Comparison of ENCODE assay signal across 8 cellular contexts in the genomic region with DNA sequence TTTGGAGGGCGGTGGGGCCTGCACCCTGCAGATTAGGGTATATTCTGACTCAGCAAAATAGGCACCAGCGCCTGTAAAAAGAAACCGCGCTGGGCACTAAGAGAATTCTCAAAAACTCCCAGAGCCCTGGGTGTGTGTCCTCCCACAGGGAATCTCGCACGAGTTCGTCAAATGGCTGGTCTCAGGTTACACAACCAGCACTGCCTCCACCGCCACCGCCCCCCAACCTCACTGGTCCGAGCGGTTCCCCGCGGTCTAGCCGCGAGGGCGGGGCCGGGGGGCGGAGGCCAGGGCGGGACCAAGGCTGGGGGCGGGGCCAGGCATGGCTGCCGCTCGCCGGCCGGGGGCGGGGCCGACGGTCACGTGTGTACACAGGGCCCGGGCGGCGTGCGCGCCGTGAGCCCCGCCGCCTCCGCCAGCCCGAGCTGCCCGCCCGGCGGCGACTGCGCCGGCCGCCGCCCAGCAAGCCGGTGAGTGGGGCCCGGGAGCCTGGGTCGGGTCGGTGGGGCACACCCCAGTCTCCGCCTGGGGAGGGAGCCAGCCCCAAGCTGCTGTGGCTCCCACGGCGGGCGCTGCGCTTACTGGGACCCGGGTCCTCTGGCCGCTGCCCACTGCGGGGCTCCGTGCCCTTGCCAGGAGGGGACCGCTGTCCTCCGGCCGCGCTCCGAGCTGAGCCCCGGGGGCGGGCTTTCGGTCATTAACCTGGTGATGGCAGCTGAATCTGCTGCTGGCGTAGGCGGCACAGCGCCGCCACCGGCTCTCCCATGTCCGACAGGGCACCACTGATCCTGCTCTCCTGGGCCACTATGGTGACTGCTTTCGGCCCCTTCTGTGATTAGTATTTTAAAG.
DNase-seq lines count a peak whose midpoint lies in the region; ATAC-seq lines count a peak whose summit lies in the region.

A gene with protein sequence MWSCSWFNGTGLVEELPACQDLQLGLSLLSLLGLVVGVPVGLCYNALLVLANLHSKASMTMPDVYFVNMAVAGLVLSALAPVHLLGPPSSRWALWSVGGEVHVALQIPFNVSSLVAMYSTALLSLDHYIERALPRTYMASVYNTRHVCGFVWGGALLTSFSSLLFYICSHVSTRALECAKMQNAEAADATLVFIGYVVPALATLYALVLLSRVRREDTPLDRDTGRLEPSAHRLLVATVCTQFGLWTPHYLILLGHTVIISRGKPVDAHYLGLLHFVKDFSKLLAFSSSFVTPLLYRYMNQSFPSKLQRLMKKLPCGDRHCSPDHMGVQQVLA (plus strand): TSS at position 358 of the 849 bp plus-strand sequence. CDS start 12,970 bp downstream, outside the sequence.

- DNase-seq in Ammon's horn (ENCODE audit: low spot score) (peak; percentile 96), NCI-H345 treated with DMSO at 0.1 percent for 48 hours (lab: John Stamatoyannopoulos, UW; ENCODE audit: unreplicated experiment) (peak; percentile 79), cerebellar cortex (ENCODE audit: low spot score) (peak; percentile 94), kidney glomerular epithelial cell (lab: John Stamatoyannopoulos, UW) (peak; percentile 87)
- peak; percentile 82 to 95 for DNase-seq in stimulated activated CD4-positive, alpha-beta T cell treated with anti-CD3 and anti-CD28 coated beads, Interleukin-15, amount 100 ng/mL, for 48 hours (ENCODE audit: low read depth in 2 of 2)

- ATAC-seq in GM19025 (IDR thresholded peaks at IDR 0.05; ENCODE audit: low read depth, unreplicated experiment) = peak; percentile 88
- ATAC-seq in HG03280 (IDR thresholded peaks at IDR 0.05; ENCODE audit: unreplicated experiment) = peak; percentile 90
- ATAC-seq in activated CD4-positive, CD25-positive, alpha-beta regulatory T cell treated with anti-CD3 and anti-CD28 coated beads, Interleukin-2, amount 50 U/mL, for 24 hours = peak; percentile 92

Comparison
In these comparisons a context has a peak if more than half of its experiments do, and no peak if none do; other contexts are left out.
1. Peak in every context shown above with its lines: DNase-seq and ATAC-seq.